1 cellular context compared by ENCODE assay signal in genomic region chr17:45077643-45078042, GRCh38.
TF ChIP-seq lines count a peak whose summit lies in the region.

No MANE protein-coding gene starts in this region.

TF ChIP-seq in GM12878, 131 proteins besides CTCF, POLR2A, EP300 and RAD21 (continued from another document):
- TF ChIP-seq ZNF592 (IDR thresholded peaks at IDR 0.05): no peak
- peak; percentile 82 for TF ChIP-seq NFIC (IDR thresholded peaks at IDR 0.05; ENCODE audit: low read depth, low read length)
- TF ChIP-seq CBFB (IDR thresholded peaks at IDR 0.05; ENCODE audit: low read depth): 0 out of 2 replicates have a peak, but pooled peaks have one; percentile 49
- TF ChIP-seq BRCA1 (IDR thresholded peaks at IDR 0.05; ENCODE audit: low read depth, low read length): no peak
- TF ChIP-seq PRDM15 (CRISPR knock-in tag; IDR thresholded peaks at IDR 0.05): no peak
- TF ChIP-seq TAF1 (IDR thresholded peaks at IDR 0.05; ENCODE audit: borderline replicate concordance, low read depth, low read length): no peak
- no peak for TF ChIP-seq SMAD1 (IDR thresholded peaks at IDR 0.05; ENCODE audit: low read depth, partially characterized antibody)
- TF ChIP-seq BCL11A (IDR thresholded peaks at IDR 0.05; ENCODE audit: low read depth, low read length): 0 out of 2 replicates have a peak, but pooled peaks have one; percentile 25
- TF ChIP-seq SIX5 (IDR thresholded peaks at IDR 0.05; ENCODE audit: low read depth, low read length, severe bottlenecking): no peak
- no peak for TF ChIP-seq ZZZ3 (IDR thresholded peaks at IDR 0.05; ENCODE audit: control insufficient read depth, insufficient read length, low read depth)
- no peak for TF ChIP-seq ZNF622 (IDR thresholded peaks at IDR 0.05)
- TF ChIP-seq SUPT20H (IDR thresholded peaks at IDR 0.05; ENCODE audit: borderline replicate concordance, control insufficient read depth, low read depth, low read length): no peak
- no peak for TF ChIP-seq KDM1A (IDR thresholded peaks at IDR 0.05; ENCODE audit: borderline replicate concordance)
- no peak for TF ChIP-seq EZH2 (IDR thresholded peaks at IDR 0.05; ENCODE audit: borderline replicate concordance, control insufficient read depth, low read depth, low read length)
- peak; percentile 74 for TF ChIP-seq EED (IDR thresholded peaks at IDR 0.05; ENCODE audit: low read depth)
- no peak for TF ChIP-seq EGR1 (IDR thresholded peaks at IDR 0.05; ENCODE audit: borderline replicate concordance in 1 of 2, low read depth in 2 of 2, low read length in 2 of 2)
- no peak for TF ChIP-seq RBBP5 (conservative IDR thresholded peaks at IDR 0.05)
- TF ChIP-seq ZNF687 (IDR thresholded peaks at IDR 0.05): no peak
- no peak for TF ChIP-seq HDAC2 (IDR thresholded peaks at IDR 0.05)
- TF ChIP-seq ZNF384 (IDR thresholded peaks at IDR 0.05; ENCODE audit: borderline replicate concordance, low read depth, low read length): no peak
- TF ChIP-seq BCLAF1 (IDR thresholded peaks at IDR 0.05): no peak
- no peak for TF ChIP-seq E2F4 (IDR thresholded peaks at IDR 0.05; ENCODE audit: low read depth, low read length)
- TF ChIP-seq NKRF (conservative IDR thresholded peaks at IDR 0.05): no peak
- TF ChIP-seq RUNX3 (IDR thresholded peaks at IDR 0.05; ENCODE audit: low read length): peak; percentile 91
- no peak for TF ChIP-seq RELA (IDR thresholded peaks at IDR 0.05; ENCODE audit: borderline replicate concordance, partially characterized antibody)
- TF ChIP-seq RELB (IDR thresholded peaks at IDR 0.05; ENCODE audit: low read depth): no peak
- TF ChIP-seq FOS (IDR thresholded peaks at IDR 0.05; ENCODE audit: borderline replicate concordance, extremely low read depth, insufficient read length): no peak
- peak; percentile 31 for TF ChIP-seq BCL3 (IDR thresholded peaks at IDR 0.05; ENCODE audit: borderline replicate concordance, insufficient read depth, low read depth, low read length, poor library complexity, severe bottlenecking)
- TF ChIP-seq ASH2L (IDR thresholded peaks at IDR 0.05; ENCODE audit: borderline replicate concordance, low read depth): no peak
- TF ChIP-seq IRF4 (IDR thresholded peaks at IDR 0.05; ENCODE audit: low read depth, low read length): peak; percentile 28; the same call in 1 of the 2 replicates
